ENCODE assay signal across 14 cellular contexts in genomic region chr3:193824365-193824764, GRCh38.
A peak's percentile ranks its signal among the peaks of the same experiment; 100 is the strongest.
DNase-seq lines count a peak whose midpoint lies in the region; ATAC-seq and TF ChIP-seq lines count a peak whose summit lies in the region.
"Had no signal": no experiment of that assay in that cellular context is flagged by ENCODE, and none has a peak within 500 bp of the region (broad histone marks: within the 10 kb centered on the region; RNA-seq: fewer than 3 reads in every experiment).

No MANE protein-coding gene starts in this region.

- no peaks in the 10 kb centered on the region for H3K36me3 ChIP-seq in mucosa of descending colon (ENCODE audit: low read depth)
- H3K36me3 ChIP-seq: HAP-1 had no signal

- H3K4me3 ChIP-seq in LNCaP clone FGC (ENCODE audit: low read depth, low read length) (no peak overlapping the region), mucosa of descending colon (no peak overlapping the region)
- H3K4me3 ChIP-seq: GM12878, HAP-1 had no signal

- H3K4me1 ChIP-seq in mucosa of descending colon (ENCODE audit: low read depth) = peaks cover 6% of the 10 kb centered on the region

- no peak for TF ChIP-seq CTCF in 22Rv1 (IDR thresholded peaks at IDR 0.05)
- TF ChIP-seq CTCF in LNCaP clone FGC (IDR thresholded peaks at IDR 0.05; ENCODE audit: control insufficient read depth, extremely low read depth, insufficient read depth) = no peak
- TF ChIP-seq CTCF in mucosa of descending colon (IDR thresholded peaks at IDR 0.05) = no peak

- H3K27ac ChIP-seq in 22Rv1 = peak overlapping the region; percentile 70

- H3K9me3 ChIP-seq in mucosa of descending colon = peaks cover 6% of the 10 kb centered on the region
- H3K9me3 ChIP-seq: HAP-1 had no signal

- intact Hi-C loops in mucosa of descending colon (cut with DNase I, micrococcal nuclease) = no loop called here

- ATAC-seq in mucosa of descending colon (peak; percentile 83), GM21423 (IDR thresholded peaks at IDR 0.05; ENCODE audit: unreplicated experiment) (no peak), HG02798 (IDR thresholded peaks at IDR 0.05; ENCODE audit: poor library complexity, unreplicated experiment) (no peak)
- ATAC-seq: GM12878 had no signal

- DNase-seq in LNCaP clone FGC (ENCODE audit: low read depth) (peak; percentile 96), ecto neural progenitor cell (ENCODE audit: low spot score) (peak; percentile 1), mucosa of descending colon (no peak), pons (ENCODE audit: low spot score) (no peak), NCI-H1105 treated with DMSO at 0.1 percent for 48 hours (lab: John Stamatoyannopoulos, UW) (no peak)
- DNase-seq: C1 segment of cervical spinal cord; CD4-positive, alpha-beta memory T cell; DMS79; HFFc6 had no signal

Comparison
In these comparisons a context has a peak if more than half of its experiments do, and no peak if none do; other contexts are left out.
1. DNase-seq: peak in LNCaP clone FGC (single experiment) and ecto neural progenitor cell (single experiment); none in mucosa of descending colon (0 of 3), pons (single experiment) and NCI-H1105 treated with DMSO at 0.1 percent for 48 hours (single experiment).